ENCODE assay signal across 8 cellular contexts in the genomic region with DNA sequence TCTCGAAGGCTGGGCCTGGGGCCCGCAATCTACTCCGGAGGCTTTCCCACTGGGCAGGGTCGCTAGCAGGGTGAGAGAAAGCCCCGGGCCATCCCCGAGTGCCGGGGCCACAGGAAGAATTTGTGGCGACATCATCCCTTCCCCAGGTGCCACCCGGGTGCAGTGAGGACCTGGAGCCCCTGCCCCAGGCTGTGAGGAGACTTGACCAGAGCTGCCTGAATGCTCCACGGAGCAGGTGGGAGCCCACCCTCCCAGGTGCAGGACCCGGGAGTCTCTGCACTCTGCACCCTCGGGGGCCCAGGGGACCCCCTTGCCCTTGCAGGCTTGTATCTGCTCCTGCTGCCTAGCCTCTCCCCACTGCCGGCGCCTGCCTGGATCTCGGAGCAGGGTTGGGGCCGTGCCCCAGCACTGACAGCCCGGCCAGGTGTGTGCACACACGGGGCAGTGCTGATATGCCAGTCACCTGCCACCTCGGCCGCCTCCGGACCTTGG.
DNase-seq lines count a peak whose midpoint lies in the region; ATAC-seq and TF ChIP-seq lines count a peak whose summit lies in the region.

No MANE protein-coding gene starts in this region.

- H3K27ac ChIP-seq in HUES64 (ENCODE audit: low read depth, low read length), result no peak overlapping the region
- H3K27ac ChIP-seq in esophagus muscularis mucosa (replicated peaks in 1 of 4), result no peak overlapping the region

- H3K9me3 ChIP-seq in HUES64 (ENCODE audit: insufficient read depth, low read depth, low read length) (no peaks in the 10 kb centered on the region), esophagus muscularis mucosa (no peaks in the 10 kb centered on the region)

- H3K4me1 ChIP-seq in HUES64 (ENCODE audit: insufficient read depth, low read length) (0 out of 2 replicates have a peak, but pooled peaks cover 3% of the 10 kb centered on the region), esophagus muscularis mucosa (peaks cover 6 to 13% (median 12%) of the 10 kb centered on the region in 4 donors)

- 54% methylated on average over 21 of the region's 21 CpGs for WGBS in HUES64
- WGBS in esophagus muscularis mucosa, result 29% methylated on average over 12 of the region's 21 CpGs

- H3K4me3 ChIP-seq in HUES64 (ENCODE audit: low read length) (peak overlapping the region; percentile 61), esophagus muscularis mucosa (peak overlapping the region; percentile 41 to 50 (median 46)), skeletal muscle cell (ENCODE audit: low read depth, low read length) (peak overlapping the region; percentile 66)

- no peak for TF ChIP-seq EP300 in esophagus muscularis mucosa (IDR thresholded peaks at IDR 0.05)

- TF ChIP-seq POLR2A in esophagus muscularis mucosa (IDR thresholded peaks at IDR 0.05; ENCODE audit: low read depth), result no peak

- intact Hi-C loops in esophagus muscularis mucosa (cut with DNase I), result no loop called here

- peak; percentile 5 for ATAC-seq in GM19467 (IDR thresholded peaks at IDR 0.05; ENCODE audit: unreplicated experiment)

- peak overlapping the region; percentile 49 for H3K9ac ChIP-seq in HUES64 (ENCODE audit: low read depth, low read length)

- H3K36me3 ChIP-seq in HUES64 (ENCODE audit: insufficient read depth, low read length), result no peaks in the 10 kb centered on the region
- H3K36me3 ChIP-seq in esophagus muscularis mucosa, result no peaks in the 10 kb centered on the region

- DNase-seq in esophagus muscularis mucosa (ENCODE audit: extremely low spot score) (no peak), skeletal muscle cell (ENCODE audit: low read depth) (no peak), NCI-H510A treated with DMSO at 0.1 percent for 48 hours (lab: John Stamatoyannopoulos, UW) (no peak), 8988T (no peak)
- no peak for DNase-seq in effector CD4-positive, alpha-beta T cell
- no peak for DNase-seq in central memory CD4-positive, alpha-beta T cell

- peaks cover 40% of the 10 kb centered on the region for H3K27me3 ChIP-seq in HUES64 (ENCODE audit: insufficient read depth, low read length)
- H3K27me3 ChIP-seq in esophagus muscularis mucosa, result peaks cover 0 to 18% (median 6%) of the 10 kb centered on the region in 4 donors

- no peak for TF ChIP-seq CTCF in esophagus muscularis mucosa (IDR thresholded peaks at IDR 0.05)
